Comparison of ENCODE assay signal across 13 cellular contexts in the genomic region with DNA sequence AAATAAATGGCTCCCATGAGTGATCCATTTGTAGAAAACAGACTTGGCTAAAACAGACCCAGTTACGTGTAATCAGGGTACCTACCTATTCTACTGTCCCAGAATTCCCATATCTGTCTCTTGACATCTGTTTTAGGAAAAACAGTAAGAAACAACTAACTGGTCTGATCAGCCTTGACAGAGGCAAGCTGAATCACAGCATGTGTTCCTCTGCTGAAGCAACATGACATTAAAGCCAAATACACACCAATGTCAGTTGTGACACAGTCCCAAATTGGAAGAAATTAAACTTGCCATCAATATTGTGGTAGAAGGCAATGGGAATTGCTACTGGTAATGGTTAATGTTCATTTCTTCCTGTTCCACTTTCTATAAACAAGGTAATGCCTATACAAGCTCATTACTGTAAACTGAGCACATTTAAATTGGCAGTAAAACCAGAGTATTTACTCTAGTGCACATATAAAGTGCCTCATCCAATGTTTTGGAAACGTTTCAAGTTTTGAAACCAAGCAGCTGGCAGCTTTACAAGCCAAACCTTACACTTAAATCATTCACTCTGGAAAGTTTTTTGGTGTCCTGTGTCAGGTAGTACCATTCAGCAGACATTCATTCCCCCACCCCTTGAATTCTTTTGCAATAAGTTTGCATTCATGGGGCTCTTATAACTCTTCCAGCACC. TPM values are rescaled to one million over a fixed set of nuclear protein-coding genes. Genes with fewer than 3 reads are reported as not detected.
DNase-seq lines count a peak whose midpoint lies in the region; TF ChIP-seq lines count a peak whose summit lies in the region.
"Had no signal": no experiment of that assay in that cellular context is flagged by ENCODE, and none has a peak within 500 bp of the region (broad histone marks: within the 10 kb centered on the region; RNA-seq: fewer than 3 reads in every experiment).

No MANE protein-coding gene starts in this region.

- H3K27me3 ChIP-seq in breast epithelium (no peaks in the 10 kb centered on the region), transverse colon (peaks cover 6% of the 10 kb centered on the region), trophoblast cell (ENCODE audit: insufficient read depth, low read length) (no peaks in the 10 kb centered on the region)

- intact Hi-C loops in MCF 10A (cut with micrococcal nuclease): no loop called here
- intact Hi-C loops in breast epithelium (cut with DNase I; ENCODE audit: low total_unique reads): no loop called here
- intact Hi-C loops in transverse colon (cut with DNase I; ENCODE audit: low total_unique reads): no loop called here

- H3K27ac Mint-ChIP-seq in MCF 10A (ENCODE audit: low read depth, unreplicated experiment): peak overlapping the region; percentile 1
- H3K27ac Mint-ChIP-seq: activated CD4-positive, alpha-beta T cell treated with anti-CD3 and anti-CD28 coated beads for 36 hours; activated naive CD8-positive, alpha-beta T cell had no signal

- no peak overlapping the region for H3K4ac ChIP-seq in trophoblast cell (ENCODE audit: low read depth, low read length)

- CTCF ChIA-PET in MCF 10A (lab: Yijun Ruan, JAX): interaction anchor here (0.7 to 9.0 kb wide), 3 partner anchors 29 to 372 kb away, joined by 3 to 72 read pairs (median 4); a partner anchor contains a TSS

- no peak overlapping the region for H2BK5ac ChIP-seq in trophoblast cell (ENCODE audit: low read depth, low read length, poor library complexity)

- H4K8ac ChIP-seq in trophoblast cell (ENCODE audit: low read depth, low read length): no peak overlapping the region

- H3K9ac ChIP-seq in trophoblast cell (ENCODE audit: low read length): no peak overlapping the region

- H3K9me3 ChIP-seq in breast epithelium (no peaks in the 10 kb centered on the region), transverse colon (no peaks in the 10 kb centered on the region), trophoblast cell (ENCODE audit: insufficient read depth, low read depth, low read length) (no peaks in the 10 kb centered on the region)
- H3K9me3 ChIP-seq: A549 had no signal

- no peak overlapping the region for H2AK5ac ChIP-seq in trophoblast cell (ENCODE audit: low read length)

- 21 to 24% methylated on average over 2 of the region's 2 CpGs for WGBS in transverse colon (ENCODE audit: low coverage in 1 of 2), 2 donors
- WGBS in trophoblast cell (ENCODE audit: extremely low coverage, insufficient coverage, insufficient read length): no CpG with 5 or more reads among the region's 2 CpGs

- H3K27ac ChIP-seq in breast epithelium (no peak overlapping the region), transverse colon (peak overlapping the region; percentile 38 to 71 (median 54)), trophoblast cell (ENCODE audit: low read depth, low read length) (no peak overlapping the region)
- H3K27ac ChIP-seq: A549 had no signal

- H3K4me3 Mint-ChIP-seq in MCF 10A (ENCODE audit: unreplicated experiment): no peak overlapping the region
- H3K4me3 Mint-ChIP-seq: activated CD4-positive, alpha-beta T cell treated with anti-CD3 and anti-CD28 coated beads for 36 hours; activated naive CD8-positive, alpha-beta T cell had no signal

- no peak overlapping the region for H4K12ac ChIP-seq in trophoblast cell (ENCODE audit: low read depth, low read length)

- in situ Hi-C loops in transverse colon (cut with MboI; ENCODE audit: low pct_ligation_motif_present in 1 of 4, low pct_unique_long_range_greater_than_20kb in 1 of 4, low sequenced_read_pairs in 3 of 4): no loop called here

- BruUV-seq in MCF 10A (replicated peaks; lab: Mats Ljungman, UMichigan): no TSS peak

- H3K36me3 ChIP-seq in breast epithelium: no peaks in the 10 kb centered on the region
- no peaks in the 10 kb centered on the region for H3K36me3 ChIP-seq in transverse colon
- no peaks in the 10 kb centered on the region for H3K36me3 ChIP-seq in trophoblast cell (ENCODE audit: control insufficient read depth in 1 of 2, insufficient read depth in 2 of 2, low read length in 2 of 2)

- TF ChIP-seq POLR2A in breast epithelium (IDR thresholded peaks at IDR 0.05): no peak
- TF ChIP-seq POLR2A in transverse colon (IDR thresholded peaks at IDR 0.05): no peak

- no peak overlapping the region for H2BK120ac ChIP-seq in trophoblast cell (ENCODE audit: insufficient read depth, low read length, poor library complexity)

- H3K4me1 ChIP-seq in breast epithelium (no peaks in the 10 kb centered on the region), transverse colon (peaks cover 3 to 44% (median 19%) of the 10 kb centered on the region in 4 donors), trophoblast cell (ENCODE audit: control insufficient read depth in 1 of 2, insufficient read depth in 2 of 2, low read length in 2 of 2) (no peaks in the 10 kb centered on the region)
- H3K4me1 ChIP-seq: A549 had no signal

- H3K4me3 ChIP-seq in breast epithelium (no peak overlapping the region), foreskin fibroblast (ENCODE audit: low read depth in 1 of 2, low read length in 2 of 2) (no peak overlapping the region), transverse colon (no peak overlapping the region), trophoblast cell (ENCODE audit: low read depth, low read length) (no peak overlapping the region)
- H3K4me3 ChIP-seq: A549 had no signal

- H3K9me3 Mint-ChIP-seq in MCF 10A (ENCODE audit: unreplicated experiment): no peaks in the 10 kb centered on the region

- H3K27me3 Mint-ChIP-seq in MCF 10A (ENCODE audit: insufficient read depth, unreplicated experiment): no peaks in the 10 kb centered on the region

- no peaks in the 10 kb centered on the region for H3K79me1 ChIP-seq in trophoblast cell (ENCODE audit: low read length)

- no peaks in the 10 kb centered on the region for H3K36me3 Mint-ChIP-seq in MCF 10A (ENCODE audit: insufficient read depth, unreplicated experiment)
- H3K36me3 Mint-ChIP-seq: activated naive CD8-positive, alpha-beta T cell had no signal

- DNase-seq in MCF 10A (ENCODE audit: unreplicated experiment) (peak; percentile 94), breast epithelium (ENCODE audit: low spot score in 2 of 2) (no peak), RPMI7951 (ENCODE audit: low read depth) (peak; percentile 17), foreskin fibroblast (peak; percentile 46 to 77), transverse colon (peak; percentile 52), trophoblast cell (no peak), ureter (ENCODE audit: low spot score) (no peak)
- DNase-seq in activated CD8-positive, alpha-beta memory T cell treated with anti-CD3 and anti-CD28 coated beads for 24 hours: no peak
- DNase-seq: activated CD4-positive, alpha-beta T cell treated with anti-CD3 and anti-CD28 coated beads for 36 hours; glutamatergic neuron; NK-92 treated with Interleukin-12 subunit alpha and Interleukin-12 subunit beta, amount 100 ng/mL, for 24 hours had no signal

- TF ChIP-seq CTCF in MCF 10A (IDR thresholded peaks at IDR 0.05; ENCODE audit: unreplicated experiment): no peak
- TF ChIP-seq CTCF in breast epithelium (IDR thresholded peaks at IDR 0.05): no peak
- TF ChIP-seq CTCF in foreskin fibroblast (IDR thresholded peaks at IDR 0.05; ENCODE audit: low read depth, low read length): no peak
- no peak for TF ChIP-seq CTCF in transverse colon (IDR thresholded peaks at IDR 0.05)

- no peak overlapping the region for H3K14ac ChIP-seq in trophoblast cell (ENCODE audit: low read length)

- no peak overlapping the region for H3K23ac ChIP-seq in trophoblast cell (ENCODE audit: low read length)

- no peak overlapping the region for H2AFZ ChIP-seq in trophoblast cell (ENCODE audit: insufficient read depth, low read length, poor library complexity)

- POLR2A ChIA-PET in MCF 10A (lab: Yijun Ruan, JAX): interaction anchor here (1.0 to 1.6 kb wide), 2 partner anchors 22 to 116 kb away, joined by 3 to 6 read pairs; no protein-coding TSS in a partner anchor

- no peak overlapping the region for H3K4me2 ChIP-seq in trophoblast cell (ENCODE audit: low read length)
- H3K4me2 ChIP-seq: A549 had no signal

- H3K79me2 ChIP-seq in trophoblast cell (ENCODE audit: control insufficient read depth, insufficient read depth, low read length, poor library complexity): no peaks in the 10 kb centered on the region

- no peak overlapping the region for H2BK12ac ChIP-seq in trophoblast cell (ENCODE audit: low read length)

- H4K91ac ChIP-seq in trophoblast cell (ENCODE audit: low read depth, low read length): no peak overlapping the region

- peaks cover 37% of the 10 kb centered on the region for H3K4me1 Mint-ChIP-seq in MCF 10A (ENCODE audit: insufficient read depth, unreplicated experiment)

- no peak for TF ChIP-seq EP300 in transverse colon (IDR thresholded peaks at IDR 0.05; ENCODE audit: low read depth)

- H3K18ac ChIP-seq in trophoblast cell (ENCODE audit: low read length): no peak overlapping the region

RNA-seq across cellular contexts. Expression of a gene that starts 26.9 kb away (rescaled TPM):
- total RNA-seq in MCF 10A (2022): 1.2 and 1.3 TPM in 2 replicates
- total RNA-seq in breast epithelium: 10 to 100 TPM in 2 of 3 donors, 1 to 10 TPM in 1; 6.1 to 19.6 (median 11.1) TPM
- 0.78 TPM in 1 of 2 replicates, not detected in the other for total RNA-seq in RPMI7951 (2014; rRNA removed; shearing (Covaris generic))
- 1 to 10 TPM in 2 of 4 donors, under 1 TPM in 1, not detected in 1; 0.68 to 4.9 (median 1.7) TPM for total RNA-seq in transverse colon
- 1.4 TPM in 2 replicates for polyA plus RNA-seq in trophoblast cell (2013)
- total RNA-seq in ureter: 72.7 TPM
- total RNA-seq: activated CD4-positive, alpha-beta T cell treated with anti-CD3 and anti-CD28 coated beads for 36 hours had no signal

Comparison
In these comparisons a context has a peak if more than half of its experiments do, and no peak if none do; other contexts are left out.
1. DNase-seq: peak in MCF 10A (single experiment), RPMI7951 (single experiment), foreskin fibroblast (2 of 2) and transverse colon (single experiment); none in breast epithelium (0 of 2), trophoblast cell (0 of 2), activated CD8-positive, alpha-beta memory T cell treated with anti-CD3 and anti-CD28 coated beads for 24 hours (single experiment) and ureter (single experiment).
2. H3K27ac ChIP-seq: peak in transverse colon (4 of 4); none in breast epithelium (0 of 2) and trophoblast cell (single experiment).